ENCODE assay signal across 1 cellular context in the genomic region with DNA sequence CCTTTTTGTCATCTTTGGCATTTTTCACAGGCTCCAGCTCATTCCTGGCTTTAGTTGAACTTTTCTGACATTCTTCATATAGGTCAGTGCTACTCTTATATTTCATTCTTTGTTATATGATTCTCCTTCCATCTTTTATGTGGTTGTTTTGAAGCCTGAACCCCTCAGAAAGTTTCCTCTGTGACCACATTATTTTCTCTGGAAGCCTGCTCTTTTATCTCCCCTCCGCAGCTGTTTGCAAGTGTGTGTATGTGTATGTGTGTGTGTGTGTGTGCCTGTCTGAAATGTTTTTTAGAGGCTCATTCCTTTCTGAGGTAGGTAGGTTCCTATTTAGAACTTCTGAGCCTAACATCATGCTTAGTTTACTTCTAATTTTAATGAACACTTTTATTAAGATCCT.
TF ChIP-seq lines count a peak whose summit lies in the region.

No MANE protein-coding gene starts in this region.

TF ChIP-seq in K562, 482 proteins besides CTCF, POLR2A, EP300 and RAD21 (continued from another document and continues in another):
- TF ChIP-seq, protein P1, sequence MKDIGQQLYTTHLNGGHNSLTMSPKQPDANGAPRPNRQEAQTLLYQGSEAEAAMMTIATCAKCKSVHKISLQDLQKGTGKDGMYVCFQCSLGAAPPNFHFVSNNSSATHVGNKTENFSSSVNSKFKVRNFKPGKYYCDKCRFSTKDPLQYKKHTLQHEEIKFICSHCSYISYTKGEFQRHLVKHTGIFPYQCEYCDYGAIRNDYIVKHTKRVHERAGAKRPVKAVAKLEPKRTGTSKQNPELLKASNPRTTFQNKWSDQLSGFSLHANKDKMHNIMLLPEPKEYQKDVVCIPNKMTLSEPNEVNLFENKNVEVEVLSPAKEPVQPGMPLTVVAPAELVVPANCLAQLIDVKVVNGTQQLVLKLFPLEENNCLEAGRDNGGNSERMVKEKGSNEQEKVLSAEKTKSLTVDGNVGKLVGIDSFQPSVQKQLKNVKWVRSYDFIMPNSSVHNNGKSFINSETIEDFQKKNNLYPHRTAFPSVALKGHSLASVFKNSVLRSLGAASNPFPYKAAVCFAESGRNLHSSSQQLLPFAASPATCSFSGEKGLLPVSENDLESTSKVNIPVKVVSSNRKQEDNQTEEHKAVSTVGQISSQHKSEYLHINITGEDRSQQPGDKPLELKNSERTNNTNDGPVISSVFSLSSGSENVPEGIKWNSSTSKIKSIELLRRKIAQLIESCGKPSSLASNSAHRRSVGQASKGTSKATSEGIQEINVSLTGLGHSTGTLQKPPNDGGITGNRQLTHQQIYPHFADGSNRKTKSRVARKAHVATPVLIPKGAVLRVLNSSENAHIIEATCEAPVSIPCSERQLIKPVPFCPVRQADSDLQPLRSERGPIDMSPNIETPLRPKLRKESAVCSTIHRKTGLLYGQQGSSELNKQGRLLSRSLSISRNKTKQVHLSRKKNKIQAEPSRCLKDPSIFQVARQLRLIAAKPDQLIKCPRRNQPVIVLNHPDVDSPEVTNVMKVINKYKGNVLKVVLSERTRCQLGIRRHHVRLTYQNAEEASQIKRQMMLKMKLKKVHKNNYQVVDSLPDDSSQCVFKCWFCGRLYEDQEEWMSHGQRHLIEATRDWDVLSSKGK (CRISPR knock-in tag; IDR thresholded peaks at IDR 0.05): no peak
- TF ChIP-seq ZNF23 (CRISPR knock-in tag; IDR thresholded peaks at IDR 0.05) (no peak), ZNF232 (CRISPR knock-in tag; IDR thresholded peaks at IDR 0.05) (no peak), XRCC3 (IDR thresholded peaks at IDR 0.05) (no peak), RFX5 (IDR thresholded peaks at IDR 0.05; ENCODE audit: low read depth, low read length) (no peak), SNRNP70 (optimal IDR thresholded peaks at IDR 0.05; ENCODE audit: low read depth, low read length) (no peak), TEAD4 (IDR thresholded peaks at IDR 0.05; ENCODE audit: low read length) (0 out of 2 replicates have a peak, but pooled peaks have one; percentile 15), TEAD4 (CRISPR knock-in tag; IDR thresholded peaks at IDR 0.05; ENCODE audit: borderline replicate concordance) (no peak), DPF2 (IDR thresholded peaks at IDR 0.05) (peak; percentile 36; the same call in 1 of the 2 replicates), GTF2F1 (IDR thresholded peaks at IDR 0.05; ENCODE audit: low read depth, low read length) (no peak), IFI16 (CRISPR knock-in tag; IDR thresholded peaks at IDR 0.05) (no peak), SREBF1 (IDR thresholded peaks at IDR 0.05; ENCODE audit: borderline replicate concordance, low read depth, low read length) (no peak), SMAD4 (CRISPR knock-in tag; conservative IDR thresholded peaks at IDR 0.05) (no peak), ZNF146 (CRISPR knock-in tag; IDR thresholded peaks at IDR 0.05; ENCODE audit: unreplicated experiment) (no peak), ZNF134 (CRISPR knock-in tag; conservative IDR thresholded peaks at IDR 0.05) (no peak), YY1 (IDR thresholded peaks at IDR 0.05; ENCODE audit: borderline replicate concordance in 1 of 3, control insufficient read depth in 1 of 3, extremely low read depth in 1 of 3, insufficient read depth in 3 of 3, insufficient read length in 1 of 3, insufficient replicate concordance in 2 of 3, low read depth in 1 of 3, low read length in 2 of 3) (no peak), GATAD2B (IDR thresholded peaks at IDR 0.05; ENCODE audit: borderline replicate concordance) (no peak), ARID1B (IDR thresholded peaks at IDR 0.05) (peak; percentile 73), JUND (IDR thresholded peaks at IDR 0.05; ENCODE audit: borderline replicate concordance, low read depth, low read length) (no peak), JUND (tag; IDR thresholded peaks at IDR 0.05; ENCODE audit: borderline replicate concordance, low read depth, low read length) (no peak)
- TF ChIP-seq, protein P2, sequence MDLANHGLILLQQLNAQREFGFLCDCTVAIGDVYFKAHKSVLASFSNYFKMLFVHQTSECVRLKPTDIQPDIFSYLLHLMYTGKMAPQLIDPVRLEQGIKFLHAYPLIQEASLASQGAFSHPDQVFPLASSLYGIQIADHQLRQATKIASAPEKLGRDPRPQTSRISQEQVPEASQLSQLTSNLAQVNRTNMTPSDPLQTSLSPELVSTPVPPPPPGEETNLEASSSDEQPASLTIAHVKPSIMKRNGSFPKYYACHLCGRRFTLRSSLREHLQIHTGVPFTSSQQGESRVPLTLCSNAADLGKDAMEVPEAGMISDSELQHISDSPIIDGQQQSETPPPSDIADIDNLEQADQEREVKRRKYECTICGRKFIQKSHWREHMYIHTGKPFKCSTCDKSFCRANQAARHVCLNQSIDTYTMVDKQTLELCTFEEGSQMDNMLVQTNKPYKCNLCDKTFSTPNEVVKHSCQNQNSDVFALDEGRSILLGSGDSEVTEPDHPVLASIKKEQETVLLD (IDR thresholded peaks at IDR 0.05): no peak
- TF ChIP-seq, protein P3, sequence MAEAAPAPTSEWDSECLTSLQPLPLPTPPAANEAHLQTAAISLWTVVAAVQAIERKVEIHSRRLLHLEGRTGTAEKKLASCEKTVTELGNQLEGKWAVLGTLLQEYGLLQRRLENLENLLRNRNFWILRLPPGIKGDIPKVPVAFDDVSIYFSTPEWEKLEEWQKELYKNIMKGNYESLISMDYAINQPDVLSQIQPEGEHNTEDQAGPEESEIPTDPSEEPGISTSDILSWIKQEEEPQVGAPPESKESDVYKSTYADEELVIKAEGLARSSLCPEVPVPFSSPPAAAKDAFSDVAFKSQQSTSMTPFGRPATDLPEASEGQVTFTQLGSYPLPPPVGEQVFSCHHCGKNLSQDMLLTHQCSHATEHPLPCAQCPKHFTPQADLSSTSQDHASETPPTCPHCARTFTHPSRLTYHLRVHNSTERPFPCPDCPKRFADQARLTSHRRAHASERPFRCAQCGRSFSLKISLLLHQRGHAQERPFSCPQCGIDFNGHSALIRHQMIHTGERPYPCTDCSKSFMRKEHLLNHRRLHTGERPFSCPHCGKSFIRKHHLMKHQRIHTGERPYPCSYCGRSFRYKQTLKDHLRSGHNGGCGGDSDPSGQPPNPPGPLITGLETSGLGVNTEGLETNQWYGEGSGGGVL (CRISPR knock-in tag; IDR thresholded peaks at IDR 0.05): no peak
- TF ChIP-seq, protein P4, sequence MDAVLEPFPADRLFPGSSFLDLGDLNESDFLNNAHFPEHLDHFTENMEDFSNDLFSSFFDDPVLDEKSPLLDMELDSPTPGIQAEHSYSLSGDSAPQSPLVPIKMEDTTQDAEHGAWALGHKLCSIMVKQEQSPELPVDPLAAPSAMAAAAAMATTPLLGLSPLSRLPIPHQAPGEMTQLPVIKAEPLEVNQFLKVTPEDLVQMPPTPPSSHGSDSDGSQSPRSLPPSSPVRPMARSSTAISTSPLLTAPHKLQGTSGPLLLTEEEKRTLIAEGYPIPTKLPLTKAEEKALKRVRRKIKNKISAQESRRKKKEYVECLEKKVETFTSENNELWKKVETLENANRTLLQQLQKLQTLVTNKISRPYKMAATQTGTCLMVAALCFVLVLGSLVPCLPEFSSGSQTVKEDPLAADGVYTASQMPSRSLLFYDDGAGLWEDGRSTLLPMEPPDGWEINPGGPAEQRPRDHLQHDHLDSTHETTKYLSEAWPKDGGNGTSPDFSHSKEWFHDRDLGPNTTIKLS (IDR thresholded peaks at IDR 0.05; ENCODE audit: borderline replicate concordance, low read depth): no peak
- TF ChIP-seq, protein P5, sequence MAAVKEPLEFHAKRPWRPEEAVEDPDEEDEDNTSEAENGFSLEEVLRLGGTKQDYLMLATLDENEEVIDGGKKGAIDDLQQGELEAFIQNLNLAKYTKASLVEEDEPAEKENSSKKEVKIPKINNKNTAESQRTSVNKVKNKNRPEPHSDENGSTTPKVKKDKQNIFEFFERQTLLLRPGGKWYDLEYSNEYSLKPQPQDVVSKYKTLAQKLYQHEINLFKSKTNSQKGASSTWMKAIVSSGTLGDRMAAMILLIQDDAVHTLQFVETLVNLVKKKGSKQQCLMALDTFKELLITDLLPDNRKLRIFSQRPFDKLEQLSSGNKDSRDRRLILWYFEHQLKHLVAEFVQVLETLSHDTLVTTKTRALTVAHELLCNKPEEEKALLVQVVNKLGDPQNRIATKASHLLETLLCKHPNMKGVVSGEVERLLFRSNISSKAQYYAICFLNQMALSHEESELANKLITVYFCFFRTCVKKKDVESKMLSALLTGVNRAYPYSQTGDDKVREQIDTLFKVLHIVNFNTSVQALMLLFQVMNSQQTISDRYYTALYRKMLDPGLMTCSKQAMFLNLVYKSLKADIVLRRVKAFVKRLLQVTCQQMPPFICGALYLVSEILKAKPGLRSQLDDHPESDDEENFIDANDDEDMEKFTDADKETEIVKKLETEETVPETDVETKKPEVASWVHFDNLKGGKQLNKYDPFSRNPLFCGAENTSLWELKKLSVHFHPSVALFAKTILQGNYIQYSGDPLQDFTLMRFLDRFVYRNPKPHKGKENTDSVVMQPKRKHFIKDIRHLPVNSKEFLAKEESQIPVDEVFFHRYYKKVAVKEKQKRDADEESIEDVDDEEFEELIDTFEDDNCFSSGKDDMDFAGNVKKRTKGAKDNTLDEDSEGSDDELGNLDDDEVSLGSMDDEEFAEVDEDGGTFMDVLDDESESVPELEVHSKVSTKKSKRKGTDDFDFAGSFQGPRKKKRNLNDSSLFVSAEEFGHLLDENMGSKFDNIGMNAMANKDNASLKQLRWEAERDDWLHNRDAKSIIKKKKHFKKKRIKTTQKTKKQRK (IDR thresholded peaks at IDR 0.05; ENCODE audit: borderline replicate concordance, low read depth, low read length): no peak
- TF ChIP-seq, protein P6, sequence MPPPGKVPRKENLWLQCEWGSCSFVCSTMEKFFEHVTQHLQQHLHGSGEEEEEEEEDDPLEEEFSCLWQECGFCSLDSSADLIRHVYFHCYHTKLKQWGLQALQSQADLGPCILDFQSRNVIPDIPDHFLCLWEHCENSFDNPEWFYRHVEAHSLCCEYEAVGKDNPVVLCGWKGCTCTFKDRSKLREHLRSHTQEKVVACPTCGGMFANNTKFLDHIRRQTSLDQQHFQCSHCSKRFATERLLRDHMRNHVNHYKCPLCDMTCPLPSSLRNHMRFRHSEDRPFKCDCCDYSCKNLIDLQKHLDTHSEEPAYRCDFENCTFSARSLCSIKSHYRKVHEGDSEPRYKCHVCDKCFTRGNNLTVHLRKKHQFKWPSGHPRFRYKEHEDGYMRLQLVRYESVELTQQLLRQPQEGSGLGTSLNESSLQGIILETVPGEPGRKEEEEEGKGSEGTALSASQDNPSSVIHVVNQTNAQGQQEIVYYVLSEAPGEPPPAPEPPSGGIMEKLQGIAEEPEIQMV (tag; conservative IDR thresholded peaks at IDR 0.05; ENCODE audit: low read depth): no peak
- TF ChIP-seq, protein P7, sequence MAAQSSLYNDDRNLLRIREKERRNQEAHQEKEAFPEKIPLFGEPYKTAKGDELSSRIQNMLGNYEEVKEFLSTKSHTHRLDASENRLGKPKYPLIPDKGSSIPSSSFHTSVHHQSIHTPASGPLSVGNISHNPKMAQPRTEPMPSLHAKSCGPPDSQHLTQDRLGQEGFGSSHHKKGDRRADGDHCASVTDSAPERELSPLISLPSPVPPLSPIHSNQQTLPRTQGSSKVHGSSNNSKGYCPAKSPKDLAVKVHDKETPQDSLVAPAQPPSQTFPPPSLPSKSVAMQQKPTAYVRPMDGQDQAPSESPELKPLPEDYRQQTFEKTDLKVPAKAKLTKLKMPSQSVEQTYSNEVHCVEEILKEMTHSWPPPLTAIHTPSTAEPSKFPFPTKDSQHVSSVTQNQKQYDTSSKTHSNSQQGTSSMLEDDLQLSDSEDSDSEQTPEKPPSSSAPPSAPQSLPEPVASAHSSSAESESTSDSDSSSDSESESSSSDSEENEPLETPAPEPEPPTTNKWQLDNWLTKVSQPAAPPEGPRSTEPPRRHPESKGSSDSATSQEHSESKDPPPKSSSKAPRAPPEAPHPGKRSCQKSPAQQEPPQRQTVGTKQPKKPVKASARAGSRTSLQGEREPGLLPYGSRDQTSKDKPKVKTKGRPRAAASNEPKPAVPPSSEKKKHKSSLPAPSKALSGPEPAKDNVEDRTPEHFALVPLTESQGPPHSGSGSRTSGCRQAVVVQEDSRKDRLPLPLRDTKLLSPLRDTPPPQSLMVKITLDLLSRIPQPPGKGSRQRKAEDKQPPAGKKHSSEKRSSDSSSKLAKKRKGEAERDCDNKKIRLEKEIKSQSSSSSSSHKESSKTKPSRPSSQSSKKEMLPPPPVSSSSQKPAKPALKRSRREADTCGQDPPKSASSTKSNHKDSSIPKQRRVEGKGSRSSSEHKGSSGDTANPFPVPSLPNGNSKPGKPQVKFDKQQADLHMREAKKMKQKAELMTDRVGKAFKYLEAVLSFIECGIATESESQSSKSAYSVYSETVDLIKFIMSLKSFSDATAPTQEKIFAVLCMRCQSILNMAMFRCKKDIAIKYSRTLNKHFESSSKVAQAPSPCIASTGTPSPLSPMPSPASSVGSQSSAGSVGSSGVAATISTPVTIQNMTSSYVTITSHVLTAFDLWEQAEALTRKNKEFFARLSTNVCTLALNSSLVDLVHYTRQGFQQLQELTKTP (IDR thresholded peaks at IDR 0.05; ENCODE audit: low read depth in 1 of 2, partially characterized antibody in 2 of 2): no peak
- TF ChIP-seq, protein P8, sequence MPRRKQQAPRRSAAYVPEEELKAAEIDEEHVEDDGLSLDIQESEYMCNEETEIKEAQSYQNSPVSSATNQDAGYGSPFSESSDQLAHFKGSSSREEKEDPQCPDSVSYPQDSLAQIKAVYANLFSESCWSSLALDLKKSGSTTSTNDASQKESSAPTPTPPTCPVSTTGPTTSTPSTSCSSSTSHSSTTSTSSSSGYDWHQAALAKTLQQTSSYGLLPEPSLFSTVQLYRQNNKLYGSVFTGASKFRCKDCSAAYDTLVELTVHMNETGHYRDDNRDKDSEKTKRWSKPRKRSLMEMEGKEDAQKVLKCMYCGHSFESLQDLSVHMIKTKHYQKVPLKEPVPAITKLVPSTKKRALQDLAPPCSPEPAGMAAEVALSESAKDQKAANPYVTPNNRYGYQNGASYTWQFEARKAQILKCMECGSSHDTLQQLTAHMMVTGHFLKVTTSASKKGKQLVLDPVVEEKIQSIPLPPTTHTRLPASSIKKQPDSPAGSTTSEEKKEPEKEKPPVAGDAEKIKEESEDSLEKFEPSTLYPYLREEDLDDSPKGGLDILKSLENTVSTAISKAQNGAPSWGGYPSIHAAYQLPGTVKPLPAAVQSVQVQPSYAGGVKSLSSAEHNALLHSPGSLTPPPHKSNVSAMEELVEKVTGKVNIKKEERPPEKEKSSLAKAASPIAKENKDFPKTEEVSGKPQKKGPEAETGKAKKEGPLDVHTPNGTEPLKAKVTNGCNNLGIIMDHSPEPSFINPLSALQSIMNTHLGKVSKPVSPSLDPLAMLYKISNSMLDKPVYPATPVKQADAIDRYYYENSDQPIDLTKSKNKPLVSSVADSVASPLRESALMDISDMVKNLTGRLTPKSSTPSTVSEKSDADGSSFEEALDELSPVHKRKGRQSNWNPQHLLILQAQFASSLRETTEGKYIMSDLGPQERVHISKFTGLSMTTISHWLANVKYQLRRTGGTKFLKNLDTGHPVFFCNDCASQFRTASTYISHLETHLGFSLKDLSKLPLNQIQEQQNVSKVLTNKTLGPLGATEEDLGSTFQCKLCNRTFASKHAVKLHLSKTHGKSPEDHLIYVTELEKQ (CRISPR knock-in tag; IDR thresholded peaks at IDR 0.05): no peak
